8 cellular contexts compared by ENCODE assay signal in the genomic region with DNA sequence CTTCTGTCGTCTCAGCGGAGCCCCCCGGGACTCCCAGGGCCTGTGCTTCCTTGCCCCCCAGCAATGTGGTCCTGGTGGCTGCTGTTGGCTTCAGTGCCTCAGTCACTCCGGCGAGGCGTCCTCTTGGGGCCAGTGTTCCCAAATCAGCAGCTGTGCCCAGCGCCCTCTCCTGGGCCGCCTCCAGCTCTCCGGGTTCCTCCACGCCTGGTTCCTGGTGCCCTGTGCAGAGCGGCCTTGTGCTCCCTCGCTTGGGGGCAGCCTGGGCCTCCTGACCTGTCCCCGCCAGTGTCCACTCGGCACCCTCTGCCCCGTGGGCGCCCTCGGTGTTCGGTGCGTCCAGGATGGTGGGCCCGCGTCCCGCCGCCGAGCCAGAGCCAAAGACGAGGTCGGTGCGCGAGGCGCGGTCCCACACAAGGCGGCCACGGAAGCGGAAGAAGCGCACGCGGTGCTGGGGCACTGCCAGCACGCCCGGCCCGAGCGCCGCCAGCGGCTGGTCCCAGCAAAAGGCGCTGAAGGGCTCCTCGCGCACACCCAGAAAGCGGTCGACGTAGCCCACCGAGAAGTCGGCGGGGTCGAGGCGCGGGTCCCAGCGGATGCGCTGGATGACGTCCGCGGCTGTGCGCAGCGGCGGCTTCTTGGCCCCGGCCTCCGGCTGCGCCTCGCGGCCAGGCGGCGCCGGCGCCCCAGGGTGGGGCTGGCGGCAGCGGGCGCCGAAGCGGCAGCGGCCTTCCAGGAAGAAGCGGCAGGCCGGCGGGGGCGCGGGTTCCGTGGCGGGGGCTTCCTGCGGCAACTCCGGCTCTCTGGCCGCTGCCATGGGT. TPM values are rescaled to one million over a fixed set of nuclear protein-coding genes. Genes with fewer than 3 reads are reported as not detected.
DNase-seq lines count a peak whose midpoint lies in the region; ATAC-seq and TF ChIP-seq lines count a peak whose summit lies in the region.

No MANE protein-coding gene starts in this region.

- H3K36me3 Mint-ChIP-seq in CD4-positive, alpha-beta T cell (ENCODE audit: low read depth) = peaks cover 46% of the 10 kb centered on the region

- peaks cover 3% of the 10 kb centered on the region for H3K27me3 Mint-ChIP-seq in CD4-positive, alpha-beta T cell

- in situ Hi-C loops in astrocyte of the cerebellum (cut with HindIII; ENCODE audit: low sequenced_read_pairs) = loop anchor here (25.0 kb wide), 1 partner anchor 1149 kb away; the partner anchor contains the start of genes ZNF524, ZNF784 and ZNF865

- H3K4me1 Mint-ChIP-seq in CD4-positive, alpha-beta T cell (ENCODE audit: low read depth) = peaks cover 42% of the 10 kb centered on the region

- POLR2A ChIA-PET in CD4-positive, alpha-beta T cell (lab: Charles Lee) = interaction anchor here (0.7 to 3.5 kb wide), 5 partner anchors 9 to 1161 kb away, joined by 3 to 72 read pairs (median 5); partner anchors contain the start of genes CNOT3, LENG8 and ZNF784

- H3K27me3 ChIP-seq in CD4-positive, alpha-beta T cell (ENCODE audit: control insufficient read depth, insufficient read depth, low read length) = no peaks in the 10 kb centered on the region
- no peaks in the 10 kb centered on the region for H3K27me3 ChIP-seq in skeletal muscle tissue (ENCODE audit: control insufficient read depth in 3 of 3, insufficient read depth in 3 of 3, low read length in 3 of 3)

- H3K27ac Mint-ChIP-seq in CD4-positive, alpha-beta T cell = peak overlapping the region; percentile 84

- H3K4me3 ChIP-seq in astrocyte of the cerebellum (ENCODE audit: low read depth, low read length) = peak overlapping the region; percentile 50
- peak overlapping the region; percentile 43 for H3K4me3 ChIP-seq in iPS-11a (ENCODE audit: low read depth, low read length)
- peak overlapping the region; percentile 72 to 80 (median 78) for H3K4me3 ChIP-seq in skeletal muscle tissue (ENCODE audit: low read length in 3 of 3)

- DNase-seq in CD4-positive, alpha-beta T cell = peak; percentile 43 to 70 (median 60)
- peak; percentile 52 for DNase-seq in HT1080 (ENCODE audit: low read depth)
- DNase-seq in T-helper 9 cell = peak; percentile 59
- no peak for DNase-seq in astrocyte of the cerebellum (ENCODE audit: low read depth)
- no peak for DNase-seq in kidney glomerular epithelial cell (lab: John Stamatoyannopoulos, UW)

- peaks cover 26 to 31% (median 28%) of the 10 kb centered on the region in 3 donors for H3K36me3 ChIP-seq in skeletal muscle tissue (ENCODE audit: control insufficient read depth in 3 of 3, insufficient read depth in 3 of 3, low read length in 3 of 3)

- H3K4me1 ChIP-seq in skeletal muscle tissue (ENCODE audit: control insufficient read depth in 3 of 3, insufficient read depth in 3 of 3, low read length in 3 of 3) = peaks cover 15 to 29% (median 28%) of the 10 kb centered on the region in 3 donors

- CTCF ChIA-PET in CD4-positive, alpha-beta T cell (lab: Charles Lee) = interaction anchor here (0.6 to 1.0 kb wide), 2 partner anchors 12 to 25 kb away, joined by 3 read pairs; no protein-coding TSS in a partner anchor

- H3K4me3 Mint-ChIP-seq in CD4-positive, alpha-beta T cell = peak overlapping the region; percentile 48

- H3K9me3 Mint-ChIP-seq in CD4-positive, alpha-beta T cell = peaks cover 2% of the 10 kb centered on the region

- H3K9me3 ChIP-seq in CD4-positive, alpha-beta T cell (ENCODE audit: control insufficient read depth, low read length) = no peaks in the 10 kb centered on the region
- no peaks in the 10 kb centered on the region for H3K9me3 ChIP-seq in skeletal muscle tissue (ENCODE audit: control insufficient read depth in 3 of 3, low read length in 3 of 3)

- no peak for TF ChIP-seq CTCF in CD4-positive, alpha-beta T cell (IDR thresholded peaks at IDR 0.05)
- TF ChIP-seq CTCF in astrocyte of the cerebellum (IDR thresholded peaks at IDR 0.05; ENCODE audit: low read depth, low read length, missing control alignments) = no peak

- H3K27ac ChIP-seq in CD4-positive, alpha-beta T cell (ENCODE audit: low read depth, low read length) = peak overlapping the region; percentile 69
- H3K27ac ChIP-seq in skeletal muscle tissue (ENCODE audit: low read depth, low read length) = peak overlapping the region; percentile 91

- H3K9ac ChIP-seq in skeletal muscle tissue (ENCODE audit: low read depth in 1 of 3, low read length in 3 of 3) = peak overlapping the region; percentile 81 to 86 (median 84)

- ATAC-seq in CD4-positive, alpha-beta T cell (ENCODE audit: poor library complexity) = peak; percentile 26
- peak; percentile 12 for ATAC-seq in GM19455 (IDR thresholded peaks at IDR 0.05; ENCODE audit: unreplicated experiment)

- intact Hi-C loops in CD4-positive, alpha-beta T cell (cut with DNase I, micrococcal nuclease) = loop anchor here (1.0 to 10.0 kb wide), 5 partner anchors 14 to 1014 kb away; partner anchors contain the start of genes LENG8 (in 2 of the 2), MYADM (in 2 of the 2), RPS9 (in 1 of the 2) and ZNF628 (in 1 of the 2)

RNA-seq across cellular contexts. Expression of gene LENG9, which starts 0.7 kb away (rescaled TPM):
- 1 to 10 TPM; 2.8 to 2.9 TPM for total RNA-seq in CD4-positive, alpha-beta T cell
- total RNA-seq in HT1080 (2014; rRNA removed; shearing (Covaris generic)) = 5.4 and 6.5 TPM in 2 replicates
- 3.7 and 6.0 TPM in 2 replicates for polyA plus RNA-seq in HT1080 (2015; cell fraction: cytosol; rRNA removed)
- polyA plus RNA-seq in HT1080 (2015; cell fraction: nucleus; rRNA removed) = 3.9 and 6.1 TPM in 2 replicates
- total RNA-seq in skeletal muscle tissue = 4.2 TPM

RNA-seq across cellular contexts. Expression of gene CDC42EP5, which starts 10.2 kb away (rescaled TPM):
- not detected for total RNA-seq in CD4-positive, alpha-beta T cell
- total RNA-seq in HT1080 (2014; rRNA removed; shearing (Covaris generic)) = 1.7 and 1.8 TPM in 2 replicates
- 0.76 and 0.90 TPM in 2 replicates for polyA plus RNA-seq in HT1080 (2015; cell fraction: cytosol; rRNA removed)
- polyA plus RNA-seq in HT1080 (2015; cell fraction: nucleus; rRNA removed) = 0.34 and 0.65 TPM in 2 replicates
- 31.8 TPM for total RNA-seq in skeletal muscle tissue

RNA-seq across cellular contexts. Expression of gene LENG8, which starts 13.9 kb away (rescaled TPM):
- 100 to 1,000 TPM; 610 to 639 TPM for total RNA-seq in CD4-positive, alpha-beta T cell
- 13.9 and 20.3 TPM in 2 replicates for total RNA-seq in HT1080 (2014; rRNA removed; shearing (Covaris generic))
- 18.3 and 22.0 TPM in 2 replicates for polyA plus RNA-seq in HT1080 (2015; cell fraction: cytosol; rRNA removed)
- polyA plus RNA-seq in HT1080 (2015; cell fraction: nucleus; rRNA removed) = 366 and 486 TPM in 2 replicates
- total RNA-seq in skeletal muscle tissue = 15.1 TPM

RNA-seq across cellular contexts. Expression of gene LAIR2, which starts 39.7 kb away (rescaled TPM):
- 1 to 10 TPM in 1 of 2 experiments, not detected in 1; 1.2 TPM for total RNA-seq in CD4-positive, alpha-beta T cell
- total RNA-seq in HT1080 (2014; rRNA removed; shearing (Covaris generic)) = not detected in 2 replicates
- polyA plus RNA-seq in HT1080 (2015; cell fraction: cytosol; rRNA removed) = not detected in 2 replicates
- not detected in 2 replicates for polyA plus RNA-seq in HT1080 (2015; cell fraction: nucleus; rRNA removed)
- total RNA-seq in skeletal muscle tissue = not detected

RNA-seq across cellular contexts. Expression of gene TTYH1, which starts 47.7 kb away (rescaled TPM):
- total RNA-seq in CD4-positive, alpha-beta T cell = not detected
- total RNA-seq in HT1080 (2014; rRNA removed; shearing (Covaris generic)) = not detected in 2 replicates
- not detected in 2 replicates for polyA plus RNA-seq in HT1080 (2015; cell fraction: cytosol; rRNA removed)
- polyA plus RNA-seq in HT1080 (2015; cell fraction: nucleus; rRNA removed) = not detected in 2 replicates
- 1.0 TPM for total RNA-seq in skeletal muscle tissue

Comparison
In these comparisons a context has a peak if more than half of its experiments do, and no peak if none do; other contexts are left out.
1. DNase-seq: peak in CD4-positive, alpha-beta T cell (10 of 10), HT1080 (single experiment) and T-helper 9 cell (single experiment); none in astrocyte of the cerebellum (single experiment) and kidney glomerular epithelial cell (single experiment).
2. RNA of gene CDC42EP5, which starts 10.2 kb away (total RNA-seq): 31.8 TPM in skeletal muscle tissue (single experiment); 1.7 to 1.8 TPM in HT1080 and not detected in CD4-positive, alpha-beta T cell; every median in the first group is over 10 times any median in the second.
3. RNA of gene LENG8, which starts 13.9 kb away (total RNA-seq): 610 to 639 TPM in CD4-positive, alpha-beta T cell; 13.9 to 20.3 TPM in HT1080 and 15.1 TPM in skeletal muscle tissue (single experiment); every median in the first group is over 10 times any median in the second.
4. Peak in every context shown above with its lines, with median percentiles within 50 percentile points of each other: H3K4me3 ChIP-seq.